In the genomic region with DNA sequence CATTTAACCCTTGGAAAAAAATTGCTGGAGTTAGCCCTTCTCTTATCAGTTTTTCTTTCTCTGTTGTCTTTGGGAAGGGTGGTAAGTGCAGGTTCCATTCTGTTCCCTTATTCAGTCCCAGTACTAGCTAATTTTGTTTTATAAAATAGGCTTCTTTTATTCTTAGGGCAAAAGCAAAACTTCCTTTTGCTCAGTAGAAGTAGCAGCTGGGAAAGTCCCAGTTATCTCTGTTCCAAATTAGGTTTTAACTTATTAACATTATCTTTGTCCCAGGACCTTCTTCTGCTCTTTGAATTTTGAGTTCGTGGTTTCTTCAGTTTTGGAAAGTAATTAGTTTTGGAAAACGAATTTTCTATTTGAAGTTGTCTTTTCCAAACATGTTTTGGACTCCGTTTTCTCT, we compare ENCODE assay signal across 30 cellular contexts.
DNase-seq lines count a peak whose midpoint lies in the region; ATAC-seq, FAIRE-seq and TF ChIP-seq lines count a peak whose summit lies in the region.
"Had no signal": no experiment of that assay in that cellular context is flagged by ENCODE, and none has a peak within 500 bp of the region (broad histone marks: within the 10 kb centered on the region; RNA-seq: fewer than 3 reads in every experiment).

No MANE protein-coding gene starts in this region.

- intact Hi-C loops in activated CD4-positive, alpha-beta memory T cell treated with anti-CD3 and anti-CD28 coated beads for 36 hours (cut with micrococcal nuclease): no loop called here

- peak; percentile 38 for ATAC-seq in HG02798 (IDR thresholded peaks at IDR 0.05; ENCODE audit: poor library complexity, unreplicated experiment)
- ATAC-seq: stimulated activated effector memory CD8-positive, alpha-beta T cell treated with anti-CD3 and anti-CD28 coated beads, Interleukin-12 subunit alpha, Interleukin-12 subunit beta, amount 100 ng/mL, for 72 hours; WTC11 had no signal

- no peak overlapping the region for H3K4me3 Mint-ChIP-seq in activated CD4-positive, alpha-beta memory T cell treated with anti-CD3 and anti-CD28 coated beads for 36 hours
- H3K4me3 Mint-ChIP-seq: activated CD4-positive, alpha-beta memory T cell treated with anti-CD3 and anti-CD28 coated beads, Interleukin-2, amount 10 ng/mL, durations not matched to agents 7 days and 5 days; dendritic cell treated with granulocyte-macrophage colony-stimulating factor and Interleukin-4, amounts not matched to agents 40 ng/mL and 50 ng/mL, for 4 days; mesothelial cell of epicardium; nephron; stimulated activated effector memory CD8-positive, alpha-beta T cell treated with anti-CD3 and anti-CD28 coated beads, Interleukin-12 subunit alpha, Interleukin-12 subunit beta, amount 100 ng/mL, for 72 hours; T-helper 2 cell treated with Interferon-gamma antibody and Interleukin-4, amounts not matched to agents 5 μg/mL and 100 μg/mL, for 36 hours; WTC11 had no signal

- H3K36me3 ChIP-seq in DOHH2 (ENCODE audit: control insufficient read depth, low read length) (no peaks in the 10 kb centered on the region), SU-DHL-6 (ENCODE audit: low read length) (no peaks in the 10 kb centered on the region)
- H3K36me3 ChIP-seq: BLaER1 treated with 17β-estradiol and CSF1 and Interleukin-3, amounts not matched to agents 10 nM and 100 nM; left lung; sigmoid colon; SJSA1 had no signal

- H3K27ac ChIP-seq in DOHH2 (ENCODE audit: low read depth, low read length) (no peak overlapping the region), SU-DHL-6 (ENCODE audit: low read depth, low read length) (peak overlapping the region; percentile 29; the same call in 1 of the 2 replicates)
- H3K27ac ChIP-seq: BLaER1 treated with 17β-estradiol and CSF1 and Interleukin-3, amounts not matched to agents 10 nM and 100 nM; left lung; sigmoid colon; SJSA1; testis had no signal

- H3K27ac Mint-ChIP-seq in activated CD4-positive, alpha-beta memory T cell treated with anti-CD3 and anti-CD28 coated beads for 36 hours: no peak overlapping the region
- H3K27ac Mint-ChIP-seq: activated CD4-positive, alpha-beta memory T cell treated with anti-CD3 and anti-CD28 coated beads, Interleukin-2, amount 10 ng/mL, durations not matched to agents 7 days and 5 days; dendritic cell treated with granulocyte-macrophage colony-stimulating factor and Interleukin-4, amounts not matched to agents 40 ng/mL and 50 ng/mL, for 4 days; mesothelial cell of epicardium; nephron; stimulated activated effector memory CD8-positive, alpha-beta T cell treated with anti-CD3 and anti-CD28 coated beads, Interleukin-12 subunit alpha, Interleukin-12 subunit beta, amount 100 ng/mL, for 72 hours; T-helper 2 cell treated with Interferon-gamma antibody and Interleukin-4, amounts not matched to agents 5 μg/mL and 100 μg/mL, for 36 hours; WTC11 had no signal

- no peaks in the 10 kb centered on the region for H3K36me3 Mint-ChIP-seq in activated CD4-positive, alpha-beta memory T cell treated with anti-CD3 and anti-CD28 coated beads for 36 hours
- H3K36me3 Mint-ChIP-seq: mesothelial cell of epicardium; stimulated activated effector memory CD8-positive, alpha-beta T cell treated with anti-CD3 and anti-CD28 coated beads, Interleukin-12 subunit alpha, Interleukin-12 subunit beta, amount 100 ng/mL, for 72 hours; WTC11 had no signal

- no peaks in the 10 kb centered on the region for H4K20me1 ChIP-seq in DOHH2 (ENCODE audit: control insufficient read depth, insufficient read depth, low read depth, low read length)
- H4K20me1 ChIP-seq in SU-DHL-6 (ENCODE audit: low read depth, low read length): no peaks in the 10 kb centered on the region
- H4K20me1 ChIP-seq: BLaER1 treated with 17β-estradiol and CSF1 and Interleukin-3, amounts not matched to agents 10 nM and 100 nM had no signal

- peaks cover 28% of the 10 kb centered on the region for H3K4me1 ChIP-seq in DOHH2 (ENCODE audit: control insufficient read depth, low read length)
- H3K4me1 ChIP-seq: left lung, sigmoid colon, SJSA1, testis had no signal

- H3K9me3 ChIP-seq in DOHH2 (ENCODE audit: control insufficient read depth, insufficient read depth, low read length): no peaks in the 10 kb centered on the region
- no peaks in the 10 kb centered on the region for H3K9me3 ChIP-seq in SU-DHL-6 (ENCODE audit: insufficient read depth, low read length)
- H3K9me3 ChIP-seq: left lung, sigmoid colon, SJSA1, testis had no signal

- no peaks in the 10 kb centered on the region for H3F3A ChIP-seq in DOHH2 (ENCODE audit: control insufficient read depth, insufficient read depth)
- H3F3A ChIP-seq in SU-DHL-6 (ENCODE audit: insufficient read depth): no peaks in the 10 kb centered on the region

- peaks cover 4% of the 10 kb centered on the region for H3K27me3 Mint-ChIP-seq in activated CD4-positive, alpha-beta memory T cell treated with anti-CD3 and anti-CD28 coated beads for 36 hours

- H3K4me1 Mint-ChIP-seq in activated CD4-positive, alpha-beta memory T cell treated with anti-CD3 and anti-CD28 coated beads for 36 hours (ENCODE audit: low read depth): no peaks in the 10 kb centered on the region
- H3K4me1 Mint-ChIP-seq: activated CD4-positive, alpha-beta memory T cell treated with anti-CD3 and anti-CD28 coated beads, Interleukin-2, amount 10 ng/mL, durations not matched to agents 7 days and 5 days; nephron; stimulated activated effector memory CD8-positive, alpha-beta T cell treated with anti-CD3 and anti-CD28 coated beads, Interleukin-12 subunit alpha, Interleukin-12 subunit beta, amount 100 ng/mL, for 72 hours had no signal

- FAIRE-seq in GM19239 (lab: Jason Lieb, UNC): peak; percentile 76
- FAIRE-seq: A204.1 had no signal

- CTCF ChIA-PET in activated CD4-positive, alpha-beta memory T cell treated with anti-CD3 and anti-CD28 coated beads for 36 hours (lab: Charles Lee): no interaction called here

- POLR2A ChIA-PET in activated CD4-positive, alpha-beta memory T cell treated with anti-CD3 and anti-CD28 coated beads for 36 hours (lab: Charles Lee): no interaction called here

- DNase-seq in GM19239 (ENCODE audit: insufficient read length, low spot score) (no peak), T-helper 2 cell (no peak), iPS-NIHi7 (ENCODE audit: extremely low spot score) (no peak)
- no peak for DNase-seq in activated CD4-positive, alpha-beta memory T cell treated with anti-CD3 and anti-CD28 coated beads for 36 hours
- DNase-seq in stimulated activated CD8-positive, alpha-beta memory T cell treated with anti-CD3 and anti-CD28 coated beads, Interleukin-4, amount 100 ng/mL, for 48 hours: no peak
- DNase-seq: activated CD4-positive, alpha-beta memory T cell treated with anti-CD3 and anti-CD28 coated beads, Interleukin-2, amount 10 ng/mL, durations not matched to agents 7 days and 5 days; activated gamma-delta T cell; activated T-cell treated with anti-CD3 and anti-CD28 coated beads for 4 hours; H7; head of caudate nucleus; KBM-7; left lung; NCI-H187 treated with DMSO at 0.1 percent for 48 hours; NCI-H2227 treated with DMSO at 0.1 percent for 48 hours; NCI-H82; posterior cingulate gyrus; sigmoid colon; testis had no signal

- H3K9me2 ChIP-seq in DOHH2 (replicated peaks; ENCODE audit: control insufficient read depth, low read length) (no peaks in the 10 kb centered on the region), SU-DHL-6 (replicated peaks; ENCODE audit: insufficient read depth, low read length) (no peaks in the 10 kb centered on the region)

- H3K4me2 ChIP-seq in DOHH2 (ENCODE audit: low read length): peak overlapping the region; percentile 20; the same call in 1 of the 2 replicates
- H3K4me2 ChIP-seq in SU-DHL-6 (ENCODE audit: low read depth, low read length, poor library complexity, severe bottlenecking): peak overlapping the region; percentile 42

- H3K4me3 ChIP-seq in DOHH2 (ENCODE audit: low read length): no peak overlapping the region
- H3K4me3 ChIP-seq in SU-DHL-6 (ENCODE audit: insufficient read depth, low read length, poor library complexity, severe bottlenecking): no peak overlapping the region
- H3K4me3 ChIP-seq: BLaER1 treated with 17β-estradiol and CSF1 and Interleukin-3, amounts not matched to agents 10 nM and 100 nM; left lung; sigmoid colon; SJSA1; testis had no signal

- TF ChIP-seq CTCF in DOHH2 (IDR thresholded peaks at IDR 0.05; ENCODE audit: low read depth, low read length, poor library complexity, severe bottlenecking) (no peak), SU-DHL-6 (IDR thresholded peaks at IDR 0.05; ENCODE audit: insufficient read depth, low read length, poor library complexity, severe bottlenecking) (no peak)

- no peak overlapping the region for H2AFZ ChIP-seq in SU-DHL-6 (ENCODE audit: low read depth, low read length, severe bottlenecking)

- H3K9me3 Mint-ChIP-seq in activated CD4-positive, alpha-beta memory T cell treated with anti-CD3 and anti-CD28 coated beads for 36 hours: no peaks in the 10 kb centered on the region
- H3K9me3 Mint-ChIP-seq: activated CD4-positive, alpha-beta memory T cell treated with anti-CD3 and anti-CD28 coated beads, Interleukin-2, amount 10 ng/mL, durations not matched to agents 7 days and 5 days; nephron; stimulated activated effector memory CD8-positive, alpha-beta T cell treated with anti-CD3 and anti-CD28 coated beads, Interleukin-12 subunit alpha, Interleukin-12 subunit beta, amount 100 ng/mL, for 72 hours; T-helper 2 cell treated with Interferon-gamma antibody and Interleukin-4, amounts not matched to agents 5 μg/mL and 100 μg/mL, for 36 hours had no signal

- no peak overlapping the region for H3K9ac ChIP-seq in SU-DHL-6 (ENCODE audit: low read length)
- H3K9ac ChIP-seq: BLaER1 treated with 17β-estradiol and CSF1 and Interleukin-3, amounts not matched to agents 10 nM and 100 nM had no signal

- H3K27me3 ChIP-seq in DOHH2 (ENCODE audit: control insufficient read depth, low read length) (no peaks in the 10 kb centered on the region), SU-DHL-6 (ENCODE audit: low read length) (no peaks in the 10 kb centered on the region)
- H3K27me3 ChIP-seq: BLaER1 treated with 17β-estradiol and CSF1 and Interleukin-3, amounts not matched to agents 10 nM and 100 nM; left lung; sigmoid colon; SJSA1; testis had no signal

- H3K79me2 ChIP-seq in DOHH2 (ENCODE audit: control insufficient read depth, low read length) (no peaks in the 10 kb centered on the region), SU-DHL-6 (ENCODE audit: insufficient read depth, low read length) (no peaks in the 10 kb centered on the region)
